8 cellular contexts compared by ENCODE assay signal in the genomic region with DNA sequence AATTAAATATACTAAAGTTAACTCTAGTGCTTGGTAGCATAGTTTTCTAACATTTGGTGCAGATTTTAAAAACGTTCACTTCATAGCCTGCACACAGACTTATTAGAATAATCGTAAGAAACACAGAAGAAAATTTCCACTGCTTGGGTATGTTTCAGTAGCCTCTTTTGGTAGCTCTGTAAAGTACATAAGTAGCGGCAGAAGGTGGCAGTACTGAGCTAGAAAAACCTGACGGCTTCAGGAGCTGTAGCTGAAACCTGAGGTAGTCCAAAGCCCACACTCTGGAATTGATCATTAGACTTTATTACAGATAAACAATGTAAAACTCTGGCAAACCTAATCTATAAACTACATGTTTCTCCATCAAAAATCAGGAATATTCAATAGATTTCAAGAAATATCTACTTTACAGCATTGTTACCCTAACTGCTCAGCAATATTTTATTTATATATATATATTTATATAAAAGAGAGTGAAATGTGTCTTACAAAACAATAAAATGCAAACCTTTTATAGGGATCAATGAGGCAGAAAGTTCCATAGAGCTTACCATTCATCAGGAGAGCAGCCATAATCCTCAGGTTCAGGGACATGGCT.
A peak's percentile ranks its signal among the peaks of the same experiment; 100 is the strongest.
DNase-seq lines count a peak whose midpoint lies in the region; ATAC-seq and TF ChIP-seq lines count a peak whose summit lies in the region.

No MANE protein-coding gene starts in this region.

- H3K4me3 ChIP-seq in astrocyte of the spinal cord (ENCODE audit: low read depth, low read length): no peak overlapping the region

- peak; percentile 70 for TF ChIP-seq CTCF in astrocyte of the spinal cord (IDR thresholded peaks at IDR 0.05; ENCODE audit: low read depth, low read length)

- intact Hi-C loops in Right ventricle myocardium inferior (cut with DNase I): loop anchor here (1.0 kb wide), 1 partner anchor 182 kb away; no protein-coding TSS in a partner anchor
- intact Hi-C loops in cardiac septum (cut with DNase I): loop anchor here (2.0 to 5.0 kb wide), 2 partner anchors 89 to 298 kb away; a partner anchor contains a TSS

- H3K27ac Mint-ChIP-seq in T-helper 2 cell treated with Interferon-gamma antibody and Interleukin-4, amounts not matched to agents 5 μg/mL and 100 μg/mL, for 36 hours: no peak overlapping the region

- no peaks in the 10 kb centered on the region for H3K9me3 Mint-ChIP-seq in T-helper 2 cell treated with Interferon-gamma antibody and Interleukin-4, amounts not matched to agents 5 μg/mL and 100 μg/mL, for 36 hours

- peaks cover 2% of the 10 kb centered on the region for H3K36me3 Mint-ChIP-seq in T-helper 2 cell treated with Interferon-gamma antibody and Interleukin-4, amounts not matched to agents 5 μg/mL and 100 μg/mL, for 36 hours (ENCODE audit: low read depth)

- H3K4me3 Mint-ChIP-seq in T-helper 2 cell treated with Interferon-gamma antibody and Interleukin-4, amounts not matched to agents 5 μg/mL and 100 μg/mL, for 36 hours: no peak overlapping the region

- H3K27me3 Mint-ChIP-seq in T-helper 2 cell treated with Interferon-gamma antibody and Interleukin-4, amounts not matched to agents 5 μg/mL and 100 μg/mL, for 36 hours (ENCODE audit: low read depth): no peaks in the 10 kb centered on the region

- no peaks in the 10 kb centered on the region for H3K4me1 Mint-ChIP-seq in T-helper 2 cell treated with Interferon-gamma antibody and Interleukin-4, amounts not matched to agents 5 μg/mL and 100 μg/mL, for 36 hours (ENCODE audit: low read depth)

- DNase-seq in Right ventricle myocardium inferior (ENCODE audit: missing footprints): no peak
- no peak for DNase-seq in cardiac septum (ENCODE audit: low spot score)
- DNase-seq in NCI-H146 treated with DMSO at 0.1 percent for 48 hours (lab: John Stamatoyannopoulos, UW; ENCODE audit: unreplicated experiment): peak; percentile 11
- DNase-seq in T-helper 2 cell treated with Interferon-gamma antibody and Interleukin-4, amounts not matched to agents 5 μg/mL and 100 μg/mL, for 36 hours (ENCODE audit: low spot score): peak; percentile 36
- DNase-seq in astrocyte of the spinal cord (ENCODE audit: low read depth, low spot score): peak; percentile 73
- DNase-seq in iPS DF 19.7 (ENCODE audit: low read depth, low spot score): peak; percentile 9
- peak; percentile 28 to 47 for DNase-seq in stimulated activated CD4-positive, alpha-beta T cell treated with anti-CD3 and anti-CD28 coated beads, Interleukin-12 subunit alpha, Interleukin-12 subunit beta, amount 100 ng/mL, for 24 hours (ENCODE audit: low read depth in 2 of 2)

- in situ Hi-C loops in astrocyte of the spinal cord (cut with HindIII; ENCODE audit: low sequenced_read_pairs): no loop called here

- ATAC-seq in Right ventricle myocardium inferior (peak; percentile 72), HG02870 (IDR thresholded peaks at IDR 0.05; ENCODE audit: unreplicated experiment) (peak; percentile 96)

Comparison
In these comparisons a context has a peak if more than half of its experiments do, and no peak if none do; other contexts are left out.
1. DNase-seq: peak in NCI-H146 treated with DMSO at 0.1 percent for 48 hours (single experiment), T-helper 2 cell treated with Interferon-gamma antibody and Interleukin-4, amounts not matched to agents 5 μg/mL and 100 μg/mL, for 36 hours (single experiment), astrocyte of the spinal cord (single experiment), iPS DF 19.7 (single experiment) and stimulated activated CD4-positive, alpha-beta T cell treated with anti-CD3 and anti-CD28 coated beads, Interleukin-12 subunit alpha, Interleukin-12 subunit beta, amount 100 ng/mL, for 24 hours (2 of 2); none in Right ventricle myocardium inferior (single experiment) and cardiac septum (single experiment).